In genomic region chr19:10764340-10764894, GRCh38 we compare ENCODE assay signal across 10 cellular contexts. TPM values are rescaled to one million over a fixed set of nuclear protein-coding genes. Genes with fewer than 3 reads are reported as not detected.
DNase-seq lines count a peak whose midpoint lies in the region; ATAC-seq and TF ChIP-seq lines count a peak whose summit lies in the region.
"Had no signal": no experiment of that assay in that cellular context is flagged by ENCODE, and none has a peak within 500 bp of the region (broad histone marks: within the 10 kb centered on the region; RNA-seq: fewer than 3 reads in every experiment).

No MANE protein-coding gene starts in this region.

- TF ChIP-seq CTCF in H9 (conservative IDR thresholded peaks at IDR 0.05) (no peak), dorsolateral prefrontal cortex (IDR thresholded peaks at IDR 0.05 in 54 of 56, conservative IDR thresholded peaks at IDR 0.05 in 2 of 56; ENCODE audit: low read depth in 1 of 56, partially characterized antibody in 56 of 56) (no peak)

- H3K27ac Mint-ChIP-seq in H9 (peak overlapping the region; percentile 31 to 80 (median 46); a peak in 4 of 7 replicates), naive B cell (peak overlapping the region in 5 of 6 donors; percentile 20 to 97 (median 77))

- H3K14ac ChIP-seq in H9 (ENCODE audit: insufficient read depth, low read length), result no peak overlapping the region

- H3K9me3 Mint-ChIP-seq in H9 (no peaks in the 10 kb centered on the region), naive B cell (no peaks in the 10 kb centered on the region)

- H2BK5ac ChIP-seq in H9 (ENCODE audit: insufficient read length, low read length), result no peak overlapping the region

- H3K56ac ChIP-seq in H9 (ENCODE audit: insufficient read length, low read depth, low read length), result no peak overlapping the region

- no peaks in the 10 kb centered on the region for H3K27me3 ChIP-seq in BLaER1 treated with 17β-estradiol and CSF1 and Interleukin-3, amounts not matched to agents 10 nM and 100 nM
- H3K27me3 ChIP-seq in H9 (ENCODE audit: insufficient read depth, low read length) (no peaks in the 10 kb centered on the region), dorsolateral prefrontal cortex (no peaks in the 10 kb centered on the region)

- H4K91ac ChIP-seq in H9 (ENCODE audit: insufficient read length, low read depth, low read length), result no peak overlapping the region

- H3K4me1 ChIP-seq in BLaER1 treated with 17β-estradiol and CSF1 and Interleukin-3, amounts not matched to agents 10 nM and 100 nM, result peaks cover 95 to 100% (median 97%) of the 10 kb centered on the region in 10 experiments
- no peaks in the 10 kb centered on the region; the same call in 1 of the 2 replicates for H3K4me1 ChIP-seq in H9 (ENCODE audit: insufficient read depth, low read length)

- H3K4me1 Mint-ChIP-seq in H9 (peaks cover 11 to 18% of the 10 kb centered on the region in 2 experiments), naive B cell (peaks cover 59 to 87% (median 75%) of the 10 kb centered on the region in 3 donors)

- no peak overlapping the region for H3K18ac ChIP-seq in H9 (ENCODE audit: insufficient read length, low read depth, low read length)

- intact Hi-C loops in dorsolateral prefrontal cortex (cut with DNase I), result no loop called here

- no peak overlapping the region for H2BK15ac ChIP-seq in H9 (ENCODE audit: low read depth, low read length)

- no peak overlapping the region for H3K23ac ChIP-seq in H9 (ENCODE audit: insufficient read length, low read depth, low read length)

- H4K5ac ChIP-seq in H9 (ENCODE audit: insufficient read length, low read depth, low read length), result no peak overlapping the region

- H3K4me3 Mint-ChIP-seq in H9 (no peak overlapping the region), naive B cell (peak overlapping the region in 5 of 8 donors; percentile 23 to 67 (median 56))

- H2AK5ac ChIP-seq in H9 (ENCODE audit: insufficient read length, low read length), result no peak overlapping the region

- H3K79me2 ChIP-seq in H9 (ENCODE audit: insufficient read depth, low read length), result no peaks in the 10 kb centered on the region

- peak overlapping the region; percentile 50 to 99 (median 97); a peak in 20 of 22 replicates for H3K27ac ChIP-seq in BLaER1 treated with 17β-estradiol and CSF1 and Interleukin-3, amounts not matched to agents 10 nM and 100 nM
- H3K27ac ChIP-seq in H9 (ENCODE audit: insufficient read length, low read depth, low read length) (no peak overlapping the region), dorsolateral prefrontal cortex (peak overlapping the region in 52 of 59 donors; percentile 12 to 96 (median 91))

- peak overlapping the region in 3 of 10 experiments; percentile 16 to 59 (median 24); a peak in 5 of 20 replicates for H3K4me3 ChIP-seq in BLaER1 treated with 17β-estradiol and CSF1 and Interleukin-3, amounts not matched to agents 10 nM and 100 nM
- H3K4me3 ChIP-seq in dorsolateral prefrontal cortex, result no peak overlapping the region

- H3K27me3 Mint-ChIP-seq in H9 (ENCODE audit: low read depth), result no peaks in the 10 kb centered on the region
- H3K27me3 Mint-ChIP-seq in naive B cell, result no peaks in the 10 kb centered on the region

- H2BK120ac ChIP-seq in H9 (ENCODE audit: low read depth, low read length, poor library complexity, severe bottlenecking), result no peak overlapping the region

- H4K20me1 ChIP-seq in BLaER1 treated with 17β-estradiol and CSF1 and Interleukin-3, amounts not matched to agents 10 nM and 100 nM, result peaks cover 0 to 75% (median 41%) of the 10 kb centered on the region in 11 experiments; a peak in 12 of 22 replicates
- H4K20me1 ChIP-seq in H9 (ENCODE audit: control insufficient read depth, insufficient read depth, insufficient read length), result no peaks in the 10 kb centered on the region

- peak overlapping the region; percentile 82 to 91 (median 87) for H3K4me2 ChIP-seq in BLaER1 treated with 17β-estradiol and CSF1 and Interleukin-3, amounts not matched to agents 10 nM and 100 nM
- H3K4me2 ChIP-seq in H9 (ENCODE audit: insufficient read depth, insufficient read length, low read length), result no peak overlapping the region

- no peak for ATAC-seq in naive B cell (ENCODE audit: low read depth in 2 of 2)
- no peak for ATAC-seq in activated CD4-positive, CD25-positive, alpha-beta regulatory T cell treated with anti-CD3 and anti-CD28 coated beads, Interleukin-2, amount 50 U/mL, for 24 hours
- no peak for ATAC-seq in GM21360 (IDR thresholded peaks at IDR 0.05; ENCODE audit: unreplicated experiment)
- no peak for ATAC-seq in HG03025 (IDR thresholded peaks at IDR 0.05; ENCODE audit: low FRiP score, unreplicated experiment)

- H3K23me2 ChIP-seq in H9 (ENCODE audit: insufficient read length, low read depth, low read length, poor library complexity, severe bottlenecking), result no peaks in the 10 kb centered on the region

- WGBS in H9 (ENCODE audit: extremely low coverage, insufficient read length, low lambda C conversion rate), result no CpG with 5 or more reads among the region's 9 CpGs

- no peak overlapping the region for H2BK20ac ChIP-seq in H9 (ENCODE audit: low read depth, low read length, poor library complexity, severe bottlenecking)

- peaks cover 37 to 89% (median 81%) of the 10 kb centered on the region in 11 experiments for H3K36me3 ChIP-seq in BLaER1 treated with 17β-estradiol and CSF1 and Interleukin-3, amounts not matched to agents 10 nM and 100 nM

- H3K79me1 ChIP-seq in H9 (ENCODE audit: insufficient read depth, low read depth, low read length, poor library complexity, severe bottlenecking), result no peaks in the 10 kb centered on the region

- peaks cover 8 to 35% (median 22%) of the 10 kb centered on the region in 3 experiments; a peak in 6 of 7 replicates for H3K36me3 Mint-ChIP-seq in H9 (ENCODE audit: insufficient read depth in 1 of 3, low read depth in 3 of 3)
- no peaks in the 10 kb centered on the region for H3K36me3 Mint-ChIP-seq in naive B cell

- no peak for DNase-seq in H9
- no peak for DNase-seq in dorsolateral prefrontal cortex
- DNase-seq in naive B cell, result no peak
- no peak for DNase-seq in 8988T
- DNase-seq: NCI-H2081; stimulated activated CD4-positive, alpha-beta T cell treated with anti-CD3 and anti-CD28 coated beads, Interleukin-15, amount 100 ng/mL, for 24 hours had no signal

- H2BK12ac ChIP-seq in H9 (ENCODE audit: insufficient read length, low read depth, low read length), result no peak overlapping the region

- H3T11ph ChIP-seq in H9 (ENCODE audit: low read length), result no peak overlapping the region

- no peak overlapping the region for H3K4ac ChIP-seq in H9 (ENCODE audit: low read depth, low read length)

- no peaks in the 10 kb centered on the region for H3K9me3 ChIP-seq in BLaER1 treated with 17β-estradiol and CSF1 and Interleukin-3, amounts not matched to agents 10 nM and 100 nM (replicated peaks in 1 of 11)
- H3K9me3 ChIP-seq in H9 (ENCODE audit: control insufficient read depth, low read depth, low read length), result no peaks in the 10 kb centered on the region

- no peak overlapping the region for H4K8ac ChIP-seq in H9 (replicated peaks; ENCODE audit: insufficient read length, low read depth, low read length)

- peak overlapping the region; percentile 39 to 91 (median 85); a peak in 19 of 22 replicates for H3K9ac ChIP-seq in BLaER1 treated with 17β-estradiol and CSF1 and Interleukin-3, amounts not matched to agents 10 nM and 100 nM
- H3K9ac ChIP-seq in H9 (ENCODE audit: extremely low read depth, insufficient read length, low read length), result no peak overlapping the region

- H2AFZ ChIP-seq in H9 (ENCODE audit: low read length), result no peak overlapping the region

RNA-seq across cellular contexts. Expression of gene DNM2, which starts 46.5 kb away (rescaled TPM):
- 136 and 152 TPM in 2 replicates for total RNA-seq in H9 (2021)
- 100 to 1,000 TPM in 115 of 120 experiments, 10 to 100 TPM in 5; 88.3 to 281 (median 146) TPM for total RNA-seq in dorsolateral prefrontal cortex
- 100 to 1,000 TPM in 1 of 6 donors, 10 to 100 TPM in 5; 53.6 to 111 (median 63.0) TPM for polyA plus RNA-seq in naive B cell (ENCODE audit: low read depth in 6 of 6)

Comparison
In these comparisons a context has a peak if more than half of its experiments do, and no peak if none do; other contexts are left out.
1. H3K4me3 Mint-ChIP-seq: peak in naive B cell (5 of 8); none in H9 (0 of 2).